8 cellular contexts compared by ENCODE assay signal in genomic region chr21:39314155-39315027, GRCh38. TPM values are rescaled to one million over a fixed set of nuclear protein-coding genes. Genes with fewer than 3 reads are reported as not detected.
DNase-seq lines count a peak whose midpoint lies in the region; ATAC-seq and TF ChIP-seq lines count a peak whose summit lies in the region.

No MANE protein-coding gene starts in this region.

- peak overlapping the region; percentile 91 for H3K4me2 ChIP-seq in OCI-LY3 (ENCODE audit: low read length)

- TF ChIP-seq CTCF in OCI-LY3 (IDR thresholded peaks at IDR 0.05; ENCODE audit: low read depth, low read length) (no peak), esophagus muscularis mucosa (IDR thresholded peaks at IDR 0.05) (no peak), stomach (IDR thresholded peaks at IDR 0.05) (peak in 1 of 7 experiments; percentile 2)

- TF ChIP-seq POLR2A in GM19099 (IDR thresholded peaks at IDR 0.05; ENCODE audit: extremely low read depth, insufficient read length, low read depth), result peak; percentile 32
- TF ChIP-seq POLR2A in esophagus muscularis mucosa (IDR thresholded peaks at IDR 0.05; ENCODE audit: low read depth), result no peak
- no peak for TF ChIP-seq POLR2A in stomach (IDR thresholded peaks at IDR 0.05)

- peaks cover 11% of the 10 kb centered on the region for H4K20me1 ChIP-seq in OCI-LY3 (ENCODE audit: insufficient read depth, low read length)

- H3K4me3 ChIP-seq in OCI-LY3 (ENCODE audit: low read length) (peak overlapping the region; percentile 83), esophagus muscularis mucosa (peak overlapping the region; percentile 83 to 96 (median 89)), muscle layer of duodenum (ENCODE audit: low read depth in 1 of 2, low read length in 2 of 2) (peak overlapping the region; percentile 79 to 80), stomach (peak overlapping the region; percentile 70 to 95 (median 94))

- intact Hi-C loops in esophagus muscularis mucosa (cut with DNase I), result no loop called here
- intact Hi-C loops in stomach (cut with DNase I; ENCODE audit: low total_unique reads), result no loop called here

- TF ChIP-seq EP300 in esophagus muscularis mucosa (IDR thresholded peaks at IDR 0.05) (no peak), stomach (IDR thresholded peaks at IDR 0.05) (no peak)

- no peaks in the 10 kb centered on the region for H3K27me3 ChIP-seq in OCI-LY3 (ENCODE audit: low read depth, low read length)
- H3K27me3 ChIP-seq in esophagus muscularis mucosa, result no peaks in the 10 kb centered on the region
- no peaks in the 10 kb centered on the region for H3K27me3 ChIP-seq in muscle layer of duodenum (ENCODE audit: low read depth, low read length)
- no peaks in the 10 kb centered on the region for H3K27me3 ChIP-seq in stomach

- H3K36me3 ChIP-seq in OCI-LY3 (replicated peaks; ENCODE audit: low read depth, low read length) (peaks cover 10% of the 10 kb centered on the region), esophagus muscularis mucosa (peaks cover 0 to 23% (median 14%) of the 10 kb centered on the region in 4 donors), muscle layer of duodenum (ENCODE audit: control insufficient read depth in 1 of 2, insufficient read depth in 2 of 2, low read length in 2 of 2) (peaks cover 0 to 4% of the 10 kb centered on the region in 2 donors), stomach (peaks cover 0 to 24% (median 18%) of the 10 kb centered on the region in 4 donors)

- peaks cover 9% of the 10 kb centered on the region; the same call in 1 of the 2 replicates for H3K4me1 ChIP-seq in OCI-LY3 (ENCODE audit: low read length)
- H3K4me1 ChIP-seq in esophagus muscularis mucosa, result peaks cover 27 to 66% (median 53%) of the 10 kb centered on the region in 4 donors
- H3K4me1 ChIP-seq in muscle layer of duodenum (ENCODE audit: control insufficient read depth in 1 of 2, insufficient read depth in 2 of 2, low read length in 2 of 2), result peaks cover 0 to 12% of the 10 kb centered on the region in 2 donors
- peaks cover 17 to 58% (median 35%) of the 10 kb centered on the region in 4 donors for H3K4me1 ChIP-seq in stomach

- peak overlapping the region; percentile 93 for H3K9ac ChIP-seq in OCI-LY3 (ENCODE audit: low read length)

- H3K79me2 ChIP-seq in OCI-LY3 (ENCODE audit: low read length), result peaks cover 44% of the 10 kb centered on the region

- no peaks in the 10 kb centered on the region for H3K9me3 ChIP-seq in OCI-LY3 (ENCODE audit: insufficient read depth, low read length)
- no peaks in the 10 kb centered on the region for H3K9me3 ChIP-seq in esophagus muscularis mucosa
- no peaks in the 10 kb centered on the region for H3K9me3 ChIP-seq in muscle layer of duodenum (ENCODE audit: control insufficient read depth in 1 of 2, low read length in 2 of 2)
- H3K9me3 ChIP-seq in stomach, result no peaks in the 10 kb centered on the region

- H3K27ac ChIP-seq in OCI-LY3 (ENCODE audit: low read length) (peak overlapping the region; percentile 83), esophagus muscularis mucosa (replicated peaks in 1 of 4) (peak overlapping the region; percentile 96 to 99 (median 98)), muscle layer of duodenum (ENCODE audit: low read length) (peak overlapping the region; percentile 86), stomach (peak overlapping the region; percentile 91 to 98 (median 97))

- WGBS in esophagus muscularis mucosa, result 3% methylated on average over 37 of the region's 42 CpGs
- WGBS in stomach, 5 donors, result 1 to 3% (median 2%) methylated on average over 26 to 42 of the region's 42 CpGs

- peak overlapping the region; percentile 59; the same call in 1 of the 2 replicates for H2AFZ ChIP-seq in OCI-LY3 (ENCODE audit: low read depth, low read length)

- DNase-seq in AG08395 (ENCODE audit: low spot score) (peak; percentile 39), esophagus muscularis mucosa (ENCODE audit: extremely low spot score) (no peak), stomach (peak; percentile 28)
- peak; percentile 66 to 71 for DNase-seq in activated T-cell treated with anti-CD3 and anti-CD28 coated beads, Interleukin-2, amount 50 U/mL, for 48 hours

- peak; percentile 1 for ATAC-seq in HG03457 (IDR thresholded peaks at IDR 0.05; ENCODE audit: unreplicated experiment)

RNA-seq across cellular contexts. Expression of gene BRWD1, which starts 1.0 kb away (rescaled TPM):
- total RNA-seq in esophagus muscularis mucosa, result 100 to 1,000 TPM in 1 of 4 donors, 10 to 100 TPM in 3; 55.0 to 104 (median 67.9) TPM
- total RNA-seq in stomach, result 100 to 1,000 TPM in 1 of 5 donors, 10 to 100 TPM in 4; 50.7 to 216 (median 66.5) TPM
- 1 to 10 TPM; 5.9 to 9.1 (median 8.4) TPM for polyA plus RNA-seq in stomach

RNA-seq across cellular contexts. Expression of gene HMGN1, which starts 34.5 kb away (rescaled TPM):
- total RNA-seq in esophagus muscularis mucosa (10 to 100 TPM; 69.1 to 77.4 (median 72.1) TPM), stomach (100 to 1,000 TPM in 4 of 5 donors, 10 to 100 TPM in 1; 39.1 to 321 (median 133) TPM)
- 100 to 1,000 TPM; 128 to 148 (median 129) TPM for polyA plus RNA-seq in stomach
